Comparison of ENCODE assay signal across 8 cellular contexts in the genomic region with DNA sequence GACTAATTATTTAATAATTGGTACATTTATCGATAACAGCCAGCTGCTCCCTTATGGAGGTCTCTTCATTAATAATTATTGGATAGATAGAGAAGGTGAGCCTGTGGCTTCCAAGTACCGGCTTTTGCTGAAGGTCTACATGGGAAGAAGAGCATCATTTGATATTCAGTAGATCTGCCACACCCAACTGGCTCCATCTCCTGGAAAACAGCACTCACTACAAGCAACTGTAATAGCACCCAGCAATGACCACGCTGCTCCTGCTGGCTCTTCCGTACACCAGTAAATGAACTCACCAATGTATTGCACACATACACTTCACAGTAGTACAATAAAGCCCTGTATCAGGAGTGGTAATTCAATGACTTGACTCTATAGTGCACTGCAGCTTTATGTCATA. TPM values are rescaled to one million over a fixed set of nuclear protein-coding genes. Genes with fewer than 3 reads are reported as not detected.
DNase-seq lines count a peak whose midpoint lies in the region; ATAC-seq and TF ChIP-seq lines count a peak whose summit lies in the region.

No MANE protein-coding gene starts in this region.

- no peaks in the 10 kb centered on the region for H4K20me1 ChIP-seq in SK-N-SH (ENCODE audit: insufficient read depth)

- no peak for TF ChIP-seq EP300 in SK-N-SH (IDR thresholded peaks at IDR 0.05; ENCODE audit: borderline replicate concordance in 1 of 2, low read depth in 1 of 2, low read length in 1 of 2)
- TF ChIP-seq EP300 in gastroesophageal sphincter (IDR thresholded peaks at IDR 0.05): no peak

- DNase-seq in DMS153 treated with DMSO at 0.1 percent for 48 hours (lab: John Stamatoyannopoulos, UW; ENCODE audit: unreplicated experiment) (peak; percentile 12), SK-N-SH (peak; percentile 44), iPS-NIHi11 (ENCODE audit: low spot score) (peak; percentile 62)
- no peak for DNase-seq in activated naive CD8-positive, alpha-beta T cell treated with anti-CD3 and anti-CD28 coated beads, Interleukin-2, amount 50 U/mL, for 24 hours

- H3K27ac ChIP-seq in SK-N-SH (ENCODE audit: low read depth in 2 of 2, low read length in 1 of 2): no peak overlapping the region
- H3K27ac ChIP-seq in gastroesophageal sphincter: no peak overlapping the region

- CTCF ChIA-PET in SK-N-SH (lab: Yijun Ruan, JAX): interaction anchor here (1.1 to 3.7 kb wide), 4 partner anchors 15 to 233 kb away, joined by 3 to 15 read pairs (median 4); no protein-coding TSS in a partner anchor

- H3K4me3 ChIP-seq in SK-N-SH (ENCODE audit: low read depth in 2 of 2, low read length in 1 of 2): no peak overlapping the region
- no peak overlapping the region for H3K4me3 ChIP-seq in gastroesophageal sphincter

- TF ChIP-seq CTCF in SK-N-SH (IDR thresholded peaks at IDR 0.05) (peak; percentile 49), gastroesophageal sphincter (IDR thresholded peaks at IDR 0.05) (no peak)

- H3K36me3 ChIP-seq in SK-N-SH (replicated peaks in 1 of 2; ENCODE audit: control insufficient read depth in 1 of 2, insufficient read depth in 2 of 2, low read length in 1 of 2) (peaks cover 26 to 37% of the 10 kb centered on the region in 2 experiments), gastroesophageal sphincter (peaks cover 0 to 68% of the 10 kb centered on the region in 2 donors)

- no peaks in the 10 kb centered on the region for H3K9me3 ChIP-seq in SK-N-SH
- H3K9me3 ChIP-seq in gastroesophageal sphincter: no peaks in the 10 kb centered on the region

- 91% methylated on average over 4 of the region's 4 CpGs for WGBS in SK-N-SH (ENCODE audit: low lambda C conversion rate)
- 85 to 96% methylated on average over 3 to 4 of the region's 4 CpGs for WGBS in gastroesophageal sphincter (ENCODE audit: low coverage in 1 of 2), 2 donors

- H3K4me1 ChIP-seq in SK-N-SH (ENCODE audit: control insufficient read depth in 1 of 2, insufficient read depth in 2 of 2, low read depth in 1 of 2, low read length in 1 of 2) (no peaks in the 10 kb centered on the region), gastroesophageal sphincter (no peaks in the 10 kb centered on the region)

- H3F3A ChIP-seq in SK-N-SH (replicated peaks; ENCODE audit: insufficient read depth): no peaks in the 10 kb centered on the region

- H3K36me3 Mint-ChIP-seq in activated naive CD8-positive, alpha-beta T cell treated with anti-CD3 and anti-CD28 coated beads, Interleukin-2, amount 50 U/mL, for 24 hours (ENCODE audit: low read depth): peaks cover 9% of the 10 kb centered on the region

- H3K9ac ChIP-seq in SK-N-SH: no peak overlapping the region

- H3K9me2 ChIP-seq in SK-N-SH: no peaks in the 10 kb centered on the region

- H3K27me3 ChIP-seq in SK-N-SH (ENCODE audit: insufficient read depth): no peaks in the 10 kb centered on the region
- no peaks in the 10 kb centered on the region for H3K27me3 ChIP-seq in gastroesophageal sphincter

- no peaks in the 10 kb centered on the region for H3K9me3 Mint-ChIP-seq in activated naive CD8-positive, alpha-beta T cell treated with anti-CD3 and anti-CD28 coated beads, Interleukin-2, amount 50 U/mL, for 24 hours

- ATAC-seq in HG03469 (IDR thresholded peaks at IDR 0.05; ENCODE audit: unreplicated experiment) (peak; percentile 56), gastroesophageal sphincter (no peak), HG02623 (IDR thresholded peaks at IDR 0.05; ENCODE audit: unreplicated experiment) (no peak), GM21717 (IDR thresholded peaks at IDR 0.05; ENCODE audit: unreplicated experiment) (no peak)
- no peak for ATAC-seq in activated naive CD8-positive, alpha-beta T cell treated with anti-CD3 and anti-CD28 coated beads, Interleukin-2, amount 50 U/mL, for 24 hours

- H2AFZ ChIP-seq in SK-N-SH (ENCODE audit: low read depth): no peak overlapping the region

- POLR2A ChIA-PET in SK-N-SH (lab: Yijun Ruan, JAX): interaction anchor here (0.6 kb wide), 1 partner anchor 74 kb away, joined by 3 read pairs; no protein-coding TSS in a partner anchor

- H3K4me3 Mint-ChIP-seq in activated naive CD8-positive, alpha-beta T cell treated with anti-CD3 and anti-CD28 coated beads, Interleukin-2, amount 50 U/mL, for 24 hours: no peak overlapping the region

- no peak overlapping the region for H3K4me2 ChIP-seq in SK-N-SH

- H3K79me2 ChIP-seq in SK-N-SH (ENCODE audit: insufficient read depth): no peaks in the 10 kb centered on the region

- no peaks in the 10 kb centered on the region for H3K4me1 Mint-ChIP-seq in activated naive CD8-positive, alpha-beta T cell treated with anti-CD3 and anti-CD28 coated beads, Interleukin-2, amount 50 U/mL, for 24 hours

- TF ChIP-seq RAD21 in SK-N-SH (IDR thresholded peaks at IDR 0.05; ENCODE audit: low read length): peak; percentile 43

- H3K27me3 Mint-ChIP-seq in activated naive CD8-positive, alpha-beta T cell treated with anti-CD3 and anti-CD28 coated beads, Interleukin-2, amount 50 U/mL, for 24 hours: no peaks in the 10 kb centered on the region

- no peak for TF ChIP-seq POLR2A in gastroesophageal sphincter (IDR thresholded peaks at IDR 0.05)

- H3K27ac Mint-ChIP-seq in activated naive CD8-positive, alpha-beta T cell treated with anti-CD3 and anti-CD28 coated beads, Interleukin-2, amount 50 U/mL, for 24 hours: no peak overlapping the region

TF ChIP-seq in SK-N-SH, 30 proteins besides CTCF, POLR2A, EP300 and RAD21:
- TF ChIP-seq SMC3 (IDR thresholded peaks at IDR 0.05; ENCODE audit: low read depth, low read length): no peak
- no peak for TF ChIP-seq RCOR1 (IDR thresholded peaks at IDR 0.05; ENCODE audit: low read length)

RNA-seq across cellular contexts. Expression of gene MARVELD3, which starts 19.5 kb away (rescaled TPM):
- not detected in 2 replicates for polyA plus RNA-seq in SK-N-SH (2012; rRNA removed)
- polyA plus RNA-seq in SK-N-SH (2012; cell fraction: cytosol; rRNA removed): 0.06 TPM in 1 of 2 replicates, not detected in the other
- 0.06 TPM in 1 of 2 replicates, not detected in the other for polyA plus RNA-seq in SK-N-SH (2012; cell fraction: nucleus; rRNA removed)
- 1 to 10 TPM in 1 of 4 donors, not detected in 3; 1.4 TPM for total RNA-seq in gastroesophageal sphincter
